ENCODE assay signal across 16 cellular contexts in genomic region chr3:38149701-38150100, GRCh38. TPM values are rescaled to one million over a fixed set of nuclear protein-coding genes. Genes with fewer than 3 reads are reported as not detected.
DNase-seq lines count a peak whose midpoint lies in the region; ATAC-seq and TF ChIP-seq lines count a peak whose summit lies in the region.
"Had no signal": no experiment of that assay in that cellular context is flagged by ENCODE, and none has a peak within 500 bp of the region (broad histone marks: within the 10 kb centered on the region; RNA-seq: fewer than 3 reads in every experiment).

No MANE protein-coding gene starts in this region.

- peaks cover 4 to 5% of the 10 kb centered on the region in 2 donors for H3K36me3 Mint-ChIP-seq in CD4-positive, alpha-beta memory T cell

- no peaks in the 10 kb centered on the region for H4K20me1 ChIP-seq in SU-DHL-6 (ENCODE audit: low read depth, low read length)

- TF ChIP-seq CTCF in SU-DHL-6 (IDR thresholded peaks at IDR 0.05; ENCODE audit: insufficient read depth, low read length, poor library complexity, severe bottlenecking) (no peak), lower lobe of right lung (IDR thresholded peaks at IDR 0.05) (no peak), foreskin fibroblast (IDR thresholded peaks at IDR 0.05; ENCODE audit: low read depth, low read length) (no peak)

- POLR2A ChIA-PET in CD4-positive, alpha-beta memory T cell (lab: Charles Lee; ENCODE audit: partially characterized antibody), result interaction anchor here (1.7 to 1.8 kb wide), 2 partner anchors 11 to 15 kb away, joined by 7 to 8 read pairs; partner anchors contain the start of gene MYD88

- DNase-seq in CD4-positive, alpha-beta memory T cell, result no peak
- peak; percentile 85 for DNase-seq in KBM-7
- no peak for DNase-seq in lower lobe of right lung
- DNase-seq in NCI-H82 (lab: John Stamatoyannopoulos, UW), result no peak
- DNase-seq in foreskin fibroblast, result no peak
- DNase-seq in NCI-H2029 (lab: John Stamatoyannopoulos, UW), result no peak
- no peak for DNase-seq in COLO668 (lab: John Stamatoyannopoulos, UW; ENCODE audit: unreplicated experiment)
- DNase-seq: cerebellar nuclear complex, kidney, NCI-H1417, NCI-H526 treated with DMSO at 0.1 percent for 48 hours, retina, trophoblast cell had no signal

- CTCF ChIA-PET in CD4-positive, alpha-beta memory T cell (lab: Charles Lee; ENCODE audit: partially characterized antibody), result no interaction called here

- no peaks in the 10 kb centered on the region for H3K27me3 ChIP-seq in CD4-positive, alpha-beta memory T cell (ENCODE audit: insufficient read depth, low read length)
- H3K27me3 ChIP-seq in SU-DHL-6 (ENCODE audit: low read length), result no peaks in the 10 kb centered on the region
- H3K27me3 ChIP-seq in lower lobe of right lung (ENCODE audit: low read depth), result no peaks in the 10 kb centered on the region

- no peaks in the 10 kb centered on the region for H3K79me2 ChIP-seq in SU-DHL-6 (ENCODE audit: insufficient read depth, low read length)

- no peak overlapping the region for H3K4me3 Mint-ChIP-seq in CD4-positive, alpha-beta memory T cell

- peak overlapping the region in 5 of 7 donors; percentile 44 to 92 (median 72) for H3K27ac Mint-ChIP-seq in CD4-positive, alpha-beta memory T cell

- in situ Hi-C loops in KBM-7 (cut with MboI; ENCODE audit: low pct_unique_long_range_greater_than_20kb, low sequenced_read_pairs), result loop anchor here (25.0 kb wide), 1 partner anchor 338 kb away; the partner anchor contains the start of gene EXOG

- no peak overlapping the region for H3K9ac ChIP-seq in SU-DHL-6 (ENCODE audit: low read length)

- no peaks in the 10 kb centered on the region for H3K36me3 ChIP-seq in CD4-positive, alpha-beta memory T cell (ENCODE audit: insufficient read depth, low read length)
- H3K36me3 ChIP-seq in SU-DHL-6 (ENCODE audit: low read length), result no peaks in the 10 kb centered on the region
- H3K36me3 ChIP-seq in lower lobe of right lung, result no peaks in the 10 kb centered on the region

- H3F3A ChIP-seq in SU-DHL-6 (ENCODE audit: insufficient read depth), result no peaks in the 10 kb centered on the region

- no peak overlapping the region for H3K4me2 ChIP-seq in SU-DHL-6 (ENCODE audit: low read depth, low read length, poor library complexity, severe bottlenecking)

- H3K27ac ChIP-seq in CD4-positive, alpha-beta memory T cell (ENCODE audit: low read depth, low read length), result no peak overlapping the region
- H3K27ac ChIP-seq in SU-DHL-6 (ENCODE audit: low read depth, low read length), result no peak overlapping the region
- H3K27ac ChIP-seq in lower lobe of right lung, result peak overlapping the region; percentile 2

- intact Hi-C loops in CD4-positive, alpha-beta memory T cell (cut with micrococcal nuclease), result no loop called here
- intact Hi-C loops in lower lobe of right lung (cut with DNase I), result no loop called here

- H3K4me1 ChIP-seq in CD4-positive, alpha-beta memory T cell (ENCODE audit: insufficient read depth, low read length), result peaks cover 23% of the 10 kb centered on the region
- H3K4me1 ChIP-seq in lower lobe of right lung, result peaks cover 37% of the 10 kb centered on the region

- H3K9me3 Mint-ChIP-seq in CD4-positive, alpha-beta memory T cell, result peaks cover 0 to 27% (median 22%) of the 10 kb centered on the region in 8 donors

- H3K4me1 Mint-ChIP-seq in CD4-positive, alpha-beta memory T cell, result peaks cover 19 to 35% (median 25%) of the 10 kb centered on the region in 4 donors

- peaks cover 0 to 17% of the 10 kb centered on the region in 2 donors for H3K9me3 ChIP-seq in CD4-positive, alpha-beta memory T cell (ENCODE audit: control insufficient read depth in 1 of 2, low read length in 2 of 2)
- H3K9me3 ChIP-seq in SU-DHL-6 (ENCODE audit: insufficient read depth, low read length), result 0 out of 2 replicates have a peak, but pooled peaks cover 4% of the 10 kb centered on the region
- no peaks in the 10 kb centered on the region for H3K9me3 ChIP-seq in lower lobe of right lung

- H3K27me3 Mint-ChIP-seq in CD4-positive, alpha-beta memory T cell, result no peaks in the 10 kb centered on the region

- H2AFZ ChIP-seq in SU-DHL-6 (ENCODE audit: low read depth, low read length, severe bottlenecking), result peak overlapping the region; percentile 61

- no peaks in the 10 kb centered on the region for H3K9me2 ChIP-seq in SU-DHL-6 (replicated peaks; ENCODE audit: insufficient read depth, low read length)

- no peak for ATAC-seq in lower lobe of right lung
- ATAC-seq: activated CD4-positive, CD25-positive, alpha-beta regulatory T cell treated with anti-CD3 and anti-CD28 coated beads, Interleukin-2, amount 50 U/mL, for 24 hours; Right ventricle myocardium inferior had no signal

- H3K4me3 ChIP-seq in CD4-positive, alpha-beta memory T cell (ENCODE audit: low read length in 2 of 2), result no peak overlapping the region
- H3K4me3 ChIP-seq in SU-DHL-6 (ENCODE audit: insufficient read depth, low read length, poor library complexity, severe bottlenecking), result no peak overlapping the region
- H3K4me3 ChIP-seq in lower lobe of right lung, result no peak overlapping the region
- no peak overlapping the region for H3K4me3 ChIP-seq in foreskin fibroblast (ENCODE audit: low read depth in 1 of 2, low read length in 2 of 2)

RNA-seq across cellular contexts. Expression of gene MYD88, which starts 11.2 kb away (rescaled TPM):
- total RNA-seq in CD4-positive, alpha-beta memory T cell, result 10 to 100 TPM; 50.5 to 57.4 TPM
- polyA plus RNA-seq in CD4-positive, alpha-beta memory T cell, result 100 to 1,000 TPM; 104 to 129 TPM
- 99.7 TPM for total RNA-seq in lower lobe of right lung

RNA-seq across cellular contexts. Expression of gene ACAA1, which starts 12.8 kb away (rescaled TPM):
- total RNA-seq in CD4-positive, alpha-beta memory T cell, result 10 to 100 TPM; 78.7 to 82.8 TPM
- polyA plus RNA-seq in CD4-positive, alpha-beta memory T cell, result 10 to 100 TPM; 52.4 to 76.3 TPM
- 88.3 TPM for total RNA-seq in lower lobe of right lung

RNA-seq across cellular contexts. Expression of gene OXSR1, which starts 15.6 kb away (rescaled TPM):
- 10 to 100 TPM; 39.6 to 43.9 TPM for total RNA-seq in CD4-positive, alpha-beta memory T cell
- polyA plus RNA-seq in CD4-positive, alpha-beta memory T cell, result 10 to 100 TPM; 13.3 to 18.0 TPM
- 29.2 TPM for total RNA-seq in lower lobe of right lung
